In genomic region chr16:60027351-60027750, GRCh38 we compare ENCODE assay signal across 9 cellular contexts.
"Had no signal": no experiment of that assay in that cellular context is flagged by ENCODE, and none has a peak within 500 bp of the region (broad histone marks: within the 10 kb centered on the region; RNA-seq: fewer than 3 reads in every experiment).

No MANE protein-coding gene starts in this region.

- FAIRE-seq: H54, HTR-8/SVneo, K562 had no signal

- H3K9ac ChIP-seq: GM23248 had no signal

- H3K27ac ChIP-seq: GM23248 had no signal

- H3K4me3 ChIP-seq: GM23248, K562 had no signal

- ATAC-seq: K562 had no signal

- DNase-seq: GM23248, GOT3, H9, HCEC 1CT, IMR-90, KG1 had no signal

- H2AFZ ChIP-seq: GM23248 had no signal
